Comparison of ENCODE assay signal across 23 cellular contexts in the genomic region with DNA sequence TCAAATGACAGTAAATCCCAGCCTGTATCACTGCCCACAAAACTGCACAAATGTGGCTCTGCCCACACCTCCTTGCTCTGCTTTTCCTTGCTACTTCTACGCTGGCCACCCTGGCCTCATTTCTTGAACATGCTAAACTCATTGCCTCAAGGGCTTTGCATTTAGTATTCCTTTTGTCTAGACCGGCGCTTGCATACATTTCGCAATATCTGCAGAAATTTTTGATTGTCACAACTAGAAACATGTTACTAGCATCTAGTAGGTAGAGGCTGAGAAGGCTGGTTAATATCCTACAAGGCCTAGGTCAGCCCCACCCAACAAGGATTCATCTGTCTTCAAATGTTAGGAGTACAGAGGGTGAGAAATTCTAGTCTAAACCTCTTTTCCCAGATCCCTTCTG.
"Had no signal": no experiment of that assay in that cellular context is flagged by ENCODE, and none has a peak within 500 bp of the region (broad histone marks: within the 10 kb centered on the region; RNA-seq: fewer than 3 reads in every experiment).

No MANE protein-coding gene starts in this region.

- H3K4me1 ChIP-seq: esophagus squamous epithelium, gastrocnemius medialis, heart right ventricle, left lung, lower lobe of right lung had no signal

- DNase-seq: cortex of kidney; effector CD8-positive, alpha-beta T cell; effector memory CD8-positive, alpha-beta T cell; endodermal cell; erythroblast; esophagus squamous epithelium; foreskin fibroblast; foreskin melanocyte; gastrocnemius medialis; glutamatergic neuron; head of caudate nucleus; heart right ventricle; hippocampal formation; left cardiac atrium; left lung; left ventricle myocardium superior; lower lobe of right lung; mesenchymal stem cell; mucosa of descending colon; naive B cell; naive thymus-derived CD8-positive, alpha-beta T cell had no signal

- ATAC-seq: effector memory CD8-positive, alpha-beta T cell; esophagus mucosa; gastrocnemius medialis; heart right ventricle; left cardiac atrium; left lung; left ventricle myocardium superior; lower lobe of right lung; mucosa of descending colon; naive thymus-derived CD8-positive, alpha-beta T cell had no signal

- H3K36me3 ChIP-seq: esophagus squamous epithelium, gastrocnemius medialis, heart right ventricle, left lung, lower lobe of right lung had no signal

- H3K27ac ChIP-seq: epithelial cell of prostate, esophagus squamous epithelium, gastrocnemius medialis, heart right ventricle, left lung, lower lobe of right lung had no signal

- H3K27me3 ChIP-seq: esophagus squamous epithelium, gastrocnemius medialis, heart right ventricle, left lung had no signal

- H3K9me3 ChIP-seq: esophagus squamous epithelium, gastrocnemius medialis, left lung, lower lobe of right lung, mucosa of descending colon had no signal

- H3K4me3 ChIP-seq: esophagus squamous epithelium, gastrocnemius medialis, heart right ventricle, left lung, lower lobe of right lung, mucosa of descending colon had no signal
